ENCODE assay signal across 17 cellular contexts in the genomic region with DNA sequence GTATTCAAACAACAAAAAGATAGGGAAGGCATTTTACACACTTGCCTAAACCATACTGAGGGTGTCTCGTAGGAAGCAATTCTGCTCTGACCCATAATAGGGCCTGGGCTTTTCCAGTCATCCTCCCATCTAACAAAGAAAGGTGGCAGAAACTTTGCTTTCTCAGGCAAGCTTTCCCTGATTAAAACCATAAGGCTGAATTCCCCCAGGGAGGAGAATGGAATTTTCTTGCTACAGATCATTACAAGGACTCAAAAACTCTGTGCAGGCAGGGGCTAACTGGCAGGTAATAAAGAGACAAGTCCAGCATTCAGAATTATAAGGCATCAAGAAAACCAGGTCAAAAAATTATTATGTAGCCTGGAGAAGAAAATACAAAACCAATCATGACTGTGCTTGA.
"Had no signal": no experiment of that assay in that cellular context is flagged by ENCODE, and none has a peak within 500 bp of the region (broad histone marks: within the 10 kb centered on the region; RNA-seq: fewer than 3 reads in every experiment).

No MANE protein-coding gene starts in this region.

- H3K9me3 Mint-ChIP-seq: activated naive CD8-positive, alpha-beta T cell treated with anti-CD3 and anti-CD28 coated beads for 36 hours; activated T-helper 1 cell treated with anti-CD3 and anti-CD28 coated beads, Interleukin-12 subunit alpha, Interleukin-12 subunit beta, Interleukin-2, Interleukin-4 antibody, amounts not matched to agents 30 ng/mL and 10 ng/mL and 1 ng/mL, durations not matched to agents 14 hours and 24 hours and 36 hours; brain; WTC11 had no signal

- H3K27ac Mint-ChIP-seq: activated naive CD8-positive, alpha-beta T cell treated with anti-CD3 and anti-CD28 coated beads for 36 hours; activated T-helper 1 cell treated with anti-CD3 and anti-CD28 coated beads, Interleukin-12 subunit alpha, Interleukin-12 subunit beta, Interleukin-2, Interleukin-4 antibody, amounts not matched to agents 30 ng/mL and 10 ng/mL and 1 ng/mL, durations not matched to agents 14 hours and 24 hours and 36 hours; WTC11 had no signal

- H3K9me3 ChIP-seq: lower lobe of right lung, right atrium auricular region, SJSA1, suprapubic skin had no signal

- H3K27me3 Mint-ChIP-seq: brain had no signal

- H3K4me3 Mint-ChIP-seq: activated naive CD8-positive, alpha-beta T cell treated with anti-CD3 and anti-CD28 coated beads for 36 hours; activated T-helper 1 cell treated with anti-CD3 and anti-CD28 coated beads, Interleukin-12 subunit alpha, Interleukin-12 subunit beta, Interleukin-2, Interleukin-4 antibody, amounts not matched to agents 30 ng/mL and 10 ng/mL and 1 ng/mL, durations not matched to agents 14 hours and 24 hours and 36 hours; WTC11 had no signal

- H3K27ac ChIP-seq: lower lobe of right lung, right atrium auricular region, SJSA1, skin epidermis, suprapubic skin had no signal

- ATAC-seq: lower lobe of right lung; stimulated activated naive CD8-positive, alpha-beta T cell treated with anti-CD3 and anti-CD28 coated beads, Interleukin-15, Interleukin-2, amounts not matched to agents 100 U/mL and 50 U/mL, for 24 hours; WTC11 had no signal

- H3K36me3 ChIP-seq: lower lobe of right lung, right atrium auricular region, suprapubic skin had no signal

- DNase-seq: activated CD4-positive, alpha-beta T cell treated with anti-CD3 and anti-CD28 coated beads for 48 hours; activated naive CD8-positive, alpha-beta T cell treated with anti-CD3 and anti-CD28 coated beads for 36 hours; cerebellar nuclear complex; effector memory CD4-positive, alpha-beta T cell; lower lobe of right lung; posterior cingulate gyrus; stimulated activated CD4-positive, alpha-beta T cell treated with anti-CD3 and anti-CD28 coated beads, Interleukin-4, amount 100 ng/mL, for 24 hours; stimulated activated naive CD8-positive, alpha-beta T cell treated with anti-CD3 and anti-CD28 coated beads, Interleukin-15, Interleukin-2, amounts not matched to agents 100 U/mL and 50 U/mL, for 24 hours; SW 1271; trophoblast cell had no signal

- H3K27me3 ChIP-seq: right atrium auricular region, SJSA1, suprapubic skin had no signal

- H3K4me3 ChIP-seq: lower lobe of right lung, right atrium auricular region, SJSA1, skin epidermis, suprapubic skin had no signal

- H3K4me1 ChIP-seq: lower lobe of right lung, right atrium auricular region, suprapubic skin had no signal
